10 cellular contexts compared by ENCODE assay signal in the genomic region with DNA sequence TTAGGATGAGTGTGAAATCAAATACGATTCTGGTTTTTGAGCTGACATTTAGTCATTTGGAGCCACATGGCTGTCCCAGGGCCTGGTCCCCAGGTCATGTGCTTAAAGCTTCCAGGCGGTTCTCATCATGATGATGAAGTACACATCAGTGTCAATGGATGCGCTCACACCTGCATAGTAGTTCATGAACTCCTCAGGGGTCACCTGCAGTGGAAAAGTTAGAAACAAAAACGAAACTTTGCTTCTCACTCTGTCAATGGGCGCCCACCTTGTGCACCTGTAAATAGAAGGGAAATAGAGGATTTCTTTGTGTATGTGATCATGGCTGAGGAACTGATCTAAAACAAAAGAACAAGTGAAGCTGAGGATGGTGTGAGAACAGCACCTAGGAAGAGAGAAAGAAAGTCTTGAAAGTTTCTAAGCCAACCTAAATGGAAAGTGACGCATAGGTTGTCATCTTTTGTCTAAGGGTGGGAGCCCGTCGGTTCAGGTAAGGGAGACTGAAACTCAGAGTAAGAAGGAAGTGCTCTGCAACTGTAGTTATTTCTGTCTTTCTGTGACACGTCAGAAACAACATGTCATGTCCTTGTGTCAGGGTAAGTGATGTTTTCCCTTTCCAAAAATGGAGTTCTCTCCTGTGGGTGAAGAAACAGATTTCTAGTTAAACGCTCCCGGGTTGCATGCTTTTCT.
DNase-seq lines count a peak whose midpoint lies in the region; ATAC-seq lines count a peak whose summit lies in the region.
"Had no signal": no experiment of that assay in that cellular context is flagged by ENCODE, and none has a peak within 500 bp of the region (broad histone marks: within the 10 kb centered on the region; RNA-seq: fewer than 3 reads in every experiment).

No MANE protein-coding gene starts in this region.

- H3K27ac Mint-ChIP-seq in stimulated activated naive CD8-positive, alpha-beta T cell treated with anti-CD3 and anti-CD28 coated beads, Interleukin-15, Interleukin-2, amounts not matched to agents 100 ng/mL and 50 ng/mL, for 24 hours: peak overlapping the region; percentile 96

- peak; percentile 68 for DNase-seq in stimulated activated CD4-positive, alpha-beta T cell treated with anti-CD3 and anti-CD28 coated beads, Interleukin-1b, Interleukin-23, amount 100 ng/mL, for 48 hours
- no peak for DNase-seq in stimulated activated CD4-positive, alpha-beta T cell treated with anti-CD3 and anti-CD28 coated beads, Interleukin-12 subunit alpha, Interleukin-12 subunit beta, amount 100 ng/mL, for 4 hours
- DNase-seq in NCI-H1048 (lab: John Stamatoyannopoulos, UW) (no peak), posterior cingulate gyrus (no peak), DMS114 treated with DMSO at 0.1 percent for 48 hours (lab: John Stamatoyannopoulos, UW; ENCODE audit: unreplicated experiment) (no peak)
- DNase-seq: adrenal gland, NCI-H446 had no signal

- H3K9me3 Mint-ChIP-seq in stimulated activated naive CD8-positive, alpha-beta T cell treated with anti-CD3 and anti-CD28 coated beads, Interleukin-15, Interleukin-2, amounts not matched to agents 100 ng/mL and 50 ng/mL, for 24 hours: no peaks in the 10 kb centered on the region

- intact Hi-C loops in posterior cingulate gyrus (cut with DNase I): no loop called here

- H3K4me1 Mint-ChIP-seq in stimulated activated naive CD8-positive, alpha-beta T cell treated with anti-CD3 and anti-CD28 coated beads, Interleukin-15, Interleukin-2, amounts not matched to agents 100 ng/mL and 50 ng/mL, for 24 hours (ENCODE audit: low read depth): peaks cover 99% of the 10 kb centered on the region

- ATAC-seq in GM21717 (IDR thresholded peaks at IDR 0.05; ENCODE audit: unreplicated experiment) (peak; percentile 79), HG03575 (IDR thresholded peaks at IDR 0.05; ENCODE audit: extremely low read depth, insufficient number of reproducible peaks, low FRiP score, unreplicated experiment) (peak; percentile 36)

- no peaks in the 10 kb centered on the region for H3K36me3 Mint-ChIP-seq in stimulated activated naive CD8-positive, alpha-beta T cell treated with anti-CD3 and anti-CD28 coated beads, Interleukin-15, Interleukin-2, amounts not matched to agents 100 ng/mL and 50 ng/mL, for 24 hours (ENCODE audit: low read depth)

- H3K4me3 Mint-ChIP-seq in stimulated activated naive CD8-positive, alpha-beta T cell treated with anti-CD3 and anti-CD28 coated beads, Interleukin-15, Interleukin-2, amounts not matched to agents 100 ng/mL and 50 ng/mL, for 24 hours: peak overlapping the region; percentile 58

- H3K27me3 Mint-ChIP-seq in stimulated activated naive CD8-positive, alpha-beta T cell treated with anti-CD3 and anti-CD28 coated beads, Interleukin-15, Interleukin-2, amounts not matched to agents 100 ng/mL and 50 ng/mL, for 24 hours: no peaks in the 10 kb centered on the region
